In the genomic region with DNA sequence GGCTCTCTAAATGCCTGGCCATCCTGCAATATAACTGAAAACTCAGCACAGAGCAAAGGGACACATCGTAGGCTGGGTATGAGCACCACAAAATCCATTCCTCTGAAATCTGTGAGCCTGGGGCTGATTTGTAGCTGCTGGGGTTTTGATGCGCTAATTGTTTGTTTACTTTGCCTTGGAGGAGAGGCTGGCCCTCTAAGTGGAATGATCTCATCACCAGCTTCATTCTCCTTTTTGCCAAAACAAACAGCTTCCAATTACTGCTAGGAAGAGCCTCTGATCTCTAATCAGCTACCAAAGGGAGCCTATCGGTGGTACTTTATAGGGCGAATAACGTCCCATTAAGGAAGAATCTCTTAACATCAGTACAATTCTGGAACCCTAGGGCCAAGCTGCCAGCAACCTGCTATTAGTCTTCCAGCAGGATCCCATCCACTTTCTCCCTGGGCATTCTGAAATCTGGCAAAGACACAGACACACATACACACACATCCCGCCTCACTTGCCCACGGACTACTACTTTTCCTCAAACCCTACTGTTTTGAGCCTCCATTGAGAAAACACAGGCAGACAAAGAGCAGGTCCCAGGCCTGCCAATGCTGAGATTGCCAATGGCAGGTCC, we compare ENCODE assay signal across 14 cellular contexts. TPM values are rescaled to one million over a fixed set of nuclear protein-coding genes. Genes with fewer than 3 reads are reported as not detected.
DNase-seq lines count a peak whose midpoint lies in the region; ATAC-seq and TF ChIP-seq lines count a peak whose summit lies in the region.
"Had no signal": no experiment of that assay in that cellular context is flagged by ENCODE, and none has a peak within 500 bp of the region (broad histone marks: within the 10 kb centered on the region; RNA-seq: fewer than 3 reads in every experiment).

No MANE protein-coding gene starts in this region.

- intact Hi-C loops in PC-9 (cut with micrococcal nuclease; ENCODE audit: unreplicated experiment), result loop anchor here (5.0 to 10.0 kb wide), 2 partner anchors 61 to 534 kb away; no protein-coding TSS in a partner anchor

- H3K9ac ChIP-seq in iPS-20b (ENCODE audit: low read depth, low read length), result no peak overlapping the region

- CTCF ChIA-PET in PC-9 (lab: Charles Lee), result no interaction called here

- H3K4me2 ChIP-seq in PC-9, result peak overlapping the region; percentile 64

- H4K20me1 ChIP-seq in PC-9 (ENCODE audit: insufficient read depth), result no peaks in the 10 kb centered on the region

- POLR2A ChIA-PET in PC-9 (lab: Charles Lee; ENCODE audit: unreplicated experiment), result no interaction called here

- DNase-seq in EH (ENCODE audit: low read depth), result peak; percentile 44
- peak; percentile 80 for DNase-seq in NCI-H1417 treated with DMSO at 0.1 percent for 48 hours (lab: John Stamatoyannopoulos, UW)
- peak; percentile 10 to 81 for DNase-seq in PC-9
- DNase-seq in endothelial cell (ENCODE audit: low spot score), result no peak
- no peak for DNase-seq in T-helper 1 cell
- no peak for DNase-seq in hypothalamus (lab: John Stamatoyannopoulos, UW)
- DNase-seq: left cardiac atrium, nucleus accumbens had no signal

- H3K27ac Mint-ChIP-seq in endothelial cell (ENCODE audit: unreplicated experiment), result no peak overlapping the region
- H3K27ac Mint-ChIP-seq: activated T-helper 1 cell treated with anti-CD3 and anti-CD28 coated beads, Interleukin-12 subunit alpha, Interleukin-12 subunit beta, Interleukin-2, Interleukin-4 antibody, amounts not matched to agents 30 ng/mL and 10 ng/mL and 1 ng/mL, durations not matched to agents 14 hours and 24 hours and 36 hours had no signal

- no peaks in the 10 kb centered on the region for H3K27me3 ChIP-seq in PC-9 (ENCODE audit: insufficient read depth, low read depth)
- H3K27me3 ChIP-seq in iPS-20b (ENCODE audit: insufficient read depth, low read length), result peaks cover 28% of the 10 kb centered on the region
- H3K27me3 ChIP-seq: cardiac muscle cell had no signal

- no peak overlapping the region for H3K4me3 Mint-ChIP-seq in endothelial cell (ENCODE audit: unreplicated experiment)
- H3K4me3 Mint-ChIP-seq: activated T-helper 1 cell treated with anti-CD3 and anti-CD28 coated beads, Interleukin-12 subunit alpha, Interleukin-12 subunit beta, Interleukin-2, Interleukin-4 antibody, amounts not matched to agents 30 ng/mL and 10 ng/mL and 1 ng/mL, durations not matched to agents 14 hours and 24 hours and 36 hours had no signal

- no peaks in the 10 kb centered on the region for H3K9me3 Mint-ChIP-seq in endothelial cell (ENCODE audit: unreplicated experiment)
- H3K9me3 Mint-ChIP-seq: activated T-helper 1 cell treated with anti-CD3 and anti-CD28 coated beads, Interleukin-12 subunit alpha, Interleukin-12 subunit beta, Interleukin-2, Interleukin-4 antibody, amounts not matched to agents 30 ng/mL and 10 ng/mL and 1 ng/mL, durations not matched to agents 14 hours and 24 hours and 36 hours had no signal

- H3K36me3 Mint-ChIP-seq in endothelial cell (ENCODE audit: low read depth, unreplicated experiment), result no peaks in the 10 kb centered on the region

- peaks cover 5% of the 10 kb centered on the region; the same call in 1 of the 2 replicates for H3F3A ChIP-seq in PC-9 (ENCODE audit: insufficient read depth, low read depth)

- H3K79me2 ChIP-seq in PC-9 (ENCODE audit: low read depth), result no peaks in the 10 kb centered on the region

- TF ChIP-seq CTCF in PC-9 (conservative IDR thresholded peaks at IDR 0.05) (no peak), endothelial cell (IDR thresholded peaks at IDR 0.05; ENCODE audit: unreplicated experiment) (no peak)

- H3K4me1 Mint-ChIP-seq in endothelial cell (ENCODE audit: unreplicated experiment), result peaks cover 12% of the 10 kb centered on the region

- H3K36me3 ChIP-seq in PC-9 (ENCODE audit: low read depth), result no peaks in the 10 kb centered on the region
- peaks cover 13% of the 10 kb centered on the region; the same call in 1 of the 2 replicates for H3K36me3 ChIP-seq in iPS-20b (ENCODE audit: insufficient read depth, low read depth, low read length)
- H3K36me3 ChIP-seq: cardiac muscle cell had no signal

- H3K27me3 Mint-ChIP-seq in endothelial cell (ENCODE audit: unreplicated experiment), result peaks cover 2% of the 10 kb centered on the region

- H3K4me3 ChIP-seq in PC-9, result no peak overlapping the region
- H3K4me3 ChIP-seq in iPS-20b (ENCODE audit: low read length), result peak overlapping the region; percentile 10; the same call in 1 of the 2 replicates
- H3K4me3 ChIP-seq: cardiac muscle cell had no signal

- H3K4me1 ChIP-seq in PC-9 (replicated peaks; ENCODE audit: insufficient read depth) (peaks cover 20% of the 10 kb centered on the region), iPS-20b (ENCODE audit: insufficient read depth, low read length) (peaks cover 41% of the 10 kb centered on the region)

- H3K27ac ChIP-seq in PC-9, result no peak overlapping the region
- no peak overlapping the region for H3K27ac ChIP-seq in iPS-20b (ENCODE audit: low read length)
- H3K27ac ChIP-seq: C4-2B, cardiac muscle cell, VCaP had no signal

- H2AFZ ChIP-seq in PC-9, result no peak overlapping the region

- no peaks in the 10 kb centered on the region for H3K9me3 ChIP-seq in PC-9 (ENCODE audit: insufficient read depth, low read depth)
- no peaks in the 10 kb centered on the region for H3K9me3 ChIP-seq in iPS-20b (ENCODE audit: insufficient read depth, low read depth, low read length)

- H3K9me2 ChIP-seq in PC-9 (ENCODE audit: insufficient read depth), result no peaks in the 10 kb centered on the region

- no TSS peak for BruUV-seq in PC-9 (replicated peaks; lab: Mats Ljungman, UMichigan)

- ATAC-seq in GM18909 (IDR thresholded peaks at IDR 0.05; ENCODE audit: poor library complexity, unreplicated experiment), result no peak

RNA-seq across cellular contexts. Expression of a gene that starts 5.8 kb away (rescaled TPM):
- 0.22 and 0.90 TPM in 2 replicates for total RNA-seq in PC-9 (2021)
- 9.6 TPM for total RNA-seq in endothelial cell (ENCODE audit: unreplicated experiment)
- total RNA-seq: activated T-helper 1 cell treated with anti-CD3 and anti-CD28 coated beads, Interleukin-12 subunit alpha, Interleukin-12 subunit beta, Interleukin-2, Interleukin-4 antibody, amounts not matched to agents 30 ng/mL and 10 ng/mL and 1 ng/mL, durations not matched to agents 14 hours and 24 hours and 36 hours had no signal

Comparison
In these comparisons a context has a peak if more than half of its experiments do, and no peak if none do; other contexts are left out.
1. DNase-seq: peak in EH (single experiment), NCI-H1417 treated with DMSO at 0.1 percent for 48 hours (single experiment) and PC-9 (2 of 2); none in endothelial cell (single experiment), T-helper 1 cell (0 of 5) and hypothalamus (0 of 51).